17 cellular contexts compared by ENCODE assay signal in the genomic region with DNA sequence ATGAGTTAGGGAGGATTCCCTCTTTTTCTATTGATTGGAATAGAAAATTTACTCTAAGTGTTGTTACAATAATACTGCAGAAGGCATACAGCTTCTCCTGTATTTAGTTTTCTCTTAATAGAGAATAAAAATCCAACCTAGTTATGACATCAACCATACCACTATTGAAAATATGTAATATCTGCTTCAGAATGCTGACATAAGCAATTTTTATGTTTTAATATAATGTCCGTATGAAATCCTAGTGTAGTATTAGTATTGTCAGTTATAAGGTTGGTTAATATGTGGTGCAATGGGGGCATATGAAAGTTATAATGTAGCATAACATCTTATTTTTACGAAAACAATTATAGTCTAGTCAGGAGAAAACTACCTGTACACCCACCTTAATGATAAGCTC.
DNase-seq lines count a peak whose midpoint lies in the region; ATAC-seq, FAIRE-seq and TF ChIP-seq lines count a peak whose summit lies in the region.
"Had no signal": no experiment of that assay in that cellular context is flagged by ENCODE, and none has a peak within 500 bp of the region (broad histone marks: within the 10 kb centered on the region; RNA-seq: fewer than 3 reads in every experiment).

No MANE protein-coding gene starts in this region.

- no TSS peak for BruUV-seq in A673 (replicated peaks; lab: Mats Ljungman, UMichigan)

- CTCF ChIA-PET in A549 (lab: Yijun Ruan, JAX) (no interaction called here), A673 (lab: Charles Lee) (no interaction called here)

- TF ChIP-seq CTCF in A549 (IDR thresholded peaks at IDR 0.05) = no peak
- TF ChIP-seq CTCF in A673 (conservative IDR thresholded peaks at IDR 0.05; ENCODE audit: low read depth, low read length) = no peak

- H3K27ac ChIP-seq in A549 (no peak overlapping the region), A673 (ENCODE audit: low read depth, low read length, poor library complexity, severe bottlenecking) (no peak overlapping the region)
- H3K27ac ChIP-seq: BLaER1, HL-60 had no signal

- FAIRE-seq in A549 (lab: Jason Lieb, UNC) = no peak
- FAIRE-seq: A204.1, GM12878 had no signal

- H3K4me1 ChIP-seq in A549 = no peaks in the 10 kb centered on the region
- no peaks in the 10 kb centered on the region for H3K4me1 ChIP-seq in A673 (ENCODE audit: insufficient read depth, low read length, poor library complexity, severe bottlenecking)

- TF ChIP-seq POLR2A in A549 (IDR thresholded peaks at IDR 0.05; ENCODE audit: low read length) = no peak

- no peak overlapping the region for H3K4me2 ChIP-seq in A549
- H3K4me2 ChIP-seq: BLaER1 had no signal

- DNase-seq in A549 (ENCODE audit: low read depth in 1 of 2, low spot score in 1 of 2) (no peak), A673 (ENCODE audit: low spot score) (peak; percentile 1), NCI-H69 (lab: John Stamatoyannopoulos, UW) (peak; percentile 12), middle frontal gyrus (ENCODE audit: extremely low spot score, low spot score) (peak; percentile 11), NCI-H526 (lab: John Stamatoyannopoulos, UW) (no peak)
- DNase-seq: CD4-positive, alpha-beta memory T cell; DMS153; DND-41; EL; GOT3; H9; KG1 had no signal

- H3K4me3 ChIP-seq in A549 (no peak overlapping the region), A673 (ENCODE audit: low read depth, low read length, poor library complexity, severe bottlenecking) (no peak overlapping the region)
- H3K4me3 ChIP-seq: BLaER1, GM12878 had no signal

- WGBS in A549 (ENCODE audit: missing lambda C conversion rate) = 23% methylated on average over 2 of the region's 2 CpGs

- H3K9me3 ChIP-seq in A549 (no peaks in the 10 kb centered on the region), A673 (ENCODE audit: low read depth, low read length, poor library complexity, severe bottlenecking) (peaks cover 7% of the 10 kb centered on the region)

- no peak for TF ChIP-seq EP300 in A549 (IDR thresholded peaks at IDR 0.05)

- no peaks in the 10 kb centered on the region for H3K27me3 ChIP-seq in A673 (replicated peaks; ENCODE audit: insufficient read depth, low read depth, low read length, poor library complexity)

- H3K36me3 ChIP-seq in A673 (ENCODE audit: insufficient read depth, low read length, poor library complexity, severe bottlenecking) = no peaks in the 10 kb centered on the region
- H3K36me3 ChIP-seq: BLaER1 had no signal

- no peak for TF ChIP-seq RAD21 in A549 (conservative IDR thresholded peaks at IDR 0.05 in 1 of 2, IDR thresholded peaks at IDR 0.05 in 1 of 2)

- ATAC-seq in A549 (no peak), HG02623 (IDR thresholded peaks at IDR 0.05; ENCODE audit: unreplicated experiment) (no peak)
- ATAC-seq: GM12878 had no signal

- POLR2A ChIA-PET in A549 (lab: Yijun Ruan, JAX) = no interaction called here
- POLR2A ChIA-PET in A673 (lab: Charles Lee; ENCODE audit: low non-redundant PET) = no interaction called here

- intact Hi-C loops in A673 (cut with micrococcal nuclease; ENCODE audit: unreplicated experiment) = no loop called here

TF ChIP-seq in A549, 52 proteins besides CTCF, POLR2A, EP300 and RAD21:
- TF ChIP-seq MAFK (IDR thresholded peaks at IDR 0.05; ENCODE audit: partially characterized antibody) = peak; percentile 91
- TF ChIP-seq FOXS1 (CRISPR knock-in tag; IDR thresholded peaks at IDR 0.05) = no peak
TF ChIP-seq in A549: peak in this region for 1.

Comparison
In these comparisons a context has a peak if more than half of its experiments do, and no peak if none do; other contexts are left out.
1. DNase-seq: peak in A673 (single experiment), NCI-H69 (single experiment) and middle frontal gyrus (single experiment); none in A549 (0 of 2) and NCI-H526 (0 of 2).